In the genomic region with DNA sequence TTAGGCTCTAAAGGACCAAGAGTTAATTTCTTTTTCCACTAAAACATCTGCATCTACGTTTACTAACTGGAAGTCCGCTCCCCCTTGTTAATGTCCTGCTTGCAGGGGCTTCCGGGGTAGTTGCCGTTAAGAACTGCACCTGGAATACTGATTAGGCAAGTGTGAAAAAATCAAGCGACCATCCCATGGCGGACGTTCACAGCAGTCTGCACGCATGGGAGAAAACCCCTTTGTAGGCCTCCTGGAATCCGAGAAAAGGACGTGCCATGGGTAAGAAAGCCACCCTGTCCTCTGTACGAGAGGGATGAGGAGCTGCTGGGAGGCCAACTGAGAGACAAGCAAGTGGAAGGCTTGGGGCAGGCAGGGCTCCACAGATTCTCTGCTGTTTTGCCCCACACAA, we compare ENCODE assay signal across 13 cellular contexts. TPM values are rescaled to one million over a fixed set of nuclear protein-coding genes. Genes with fewer than 3 reads are reported as not detected.
DNase-seq lines count a peak whose midpoint lies in the region; ATAC-seq and TF ChIP-seq lines count a peak whose summit lies in the region.
"Had no signal": no experiment of that assay in that cellular context is flagged by ENCODE, and none has a peak within 500 bp of the region (broad histone marks: within the 10 kb centered on the region; RNA-seq: fewer than 3 reads in every experiment).

No MANE protein-coding gene starts in this region.

- intact Hi-C loops in ovary (cut with DNase I) = no loop called here

- no peak for TF ChIP-seq POLR2A in gastroesophageal sphincter (IDR thresholded peaks at IDR 0.05)
- TF ChIP-seq POLR2A in ovary (IDR thresholded peaks at IDR 0.05) = no peak

- H3K4me1 ChIP-seq in RWPE2 (ENCODE audit: insufficient read depth, poor library complexity, severe bottlenecking) (peaks cover 11% of the 10 kb centered on the region), gastroesophageal sphincter (peaks cover 0 to 81% (median 26%) of the 10 kb centered on the region in 3 donors), skeletal muscle tissue (ENCODE audit: control insufficient read depth in 3 of 3, insufficient read depth in 3 of 3, low read length in 3 of 3) (peaks cover 60 to 61% (median 61%) of the 10 kb centered on the region in 3 donors), ovary (ENCODE audit: insufficient read depth) (peaks cover 7% of the 10 kb centered on the region)
- H3K4me1 ChIP-seq: testis had no signal

- H3K9ac ChIP-seq in skeletal muscle tissue (ENCODE audit: low read depth in 1 of 3, low read length in 3 of 3) = peak overlapping the region in 2 of 3 donors; percentile 28 to 63

- ATAC-seq in RWPE2 (ENCODE audit: low read depth) (no peak), gastroesophageal sphincter (no peak), HG02938 (IDR thresholded peaks at IDR 0.05; ENCODE audit: unreplicated experiment) (no peak)

- TF ChIP-seq EP300 in gastroesophageal sphincter (IDR thresholded peaks at IDR 0.05) = no peak
- TF ChIP-seq EP300 in ovary (IDR thresholded peaks at IDR 0.05) = no peak

- peaks cover 90% of the 10 kb centered on the region for H3K36me3 ChIP-seq in RWPE2 (ENCODE audit: low read depth)
- H3K36me3 ChIP-seq in gastroesophageal sphincter = peaks cover 0 to 78% of the 10 kb centered on the region in 2 donors
- H3K36me3 ChIP-seq in skeletal muscle tissue (ENCODE audit: control insufficient read depth in 3 of 3, insufficient read depth in 3 of 3, low read length in 3 of 3) = peaks cover 24 to 43% (median 29%) of the 10 kb centered on the region in 3 donors
- H3K36me3 ChIP-seq in ovary = no peaks in the 10 kb centered on the region
- H3K36me3 ChIP-seq in WERI-Rb-1 = peaks cover 100% of the 10 kb centered on the region

- H3K4me3 ChIP-seq in RWPE2 (ENCODE audit: severe bottlenecking) (no peak overlapping the region), gastroesophageal sphincter (no peak overlapping the region), skeletal muscle tissue (ENCODE audit: low read length in 3 of 3) (no peak overlapping the region), ovary (no peak overlapping the region), WERI-Rb-1 (ENCODE audit: low read depth, low read length) (no peak overlapping the region)
- H3K4me3 ChIP-seq: testis had no signal

- 50 to 86% methylated on average over 2 to 8 of the region's 11 CpGs for WGBS in gastroesophageal sphincter (ENCODE audit: low coverage in 1 of 2), 2 donors
- WGBS in ovary, 3 donors = 76 to 84% (median 77%) methylated on average over 11 of the region's 11 CpGs

- peak overlapping the region; percentile 31 for H3K27ac ChIP-seq in RWPE2 (ENCODE audit: poor library complexity, severe bottlenecking)
- H3K27ac ChIP-seq in gastroesophageal sphincter = peak overlapping the region in 3 of 4 donors; percentile 55 to 67 (median 60)
- peak overlapping the region; percentile 80 for H3K27ac ChIP-seq in skeletal muscle tissue (ENCODE audit: low read depth, low read length)
- no peak overlapping the region for H3K27ac ChIP-seq in ovary
- no peak overlapping the region for H3K27ac ChIP-seq in WERI-Rb-1
- H3K27ac ChIP-seq: 22Rv1, testis had no signal

- TF ChIP-seq CTCF in RWPE2 (IDR thresholded peaks at IDR 0.05; ENCODE audit: poor library complexity, severe bottlenecking) (no peak), gastroesophageal sphincter (IDR thresholded peaks at IDR 0.05) (no peak), ovary (IDR thresholded peaks at IDR 0.05) (no peak), WERI-Rb-1 (IDR thresholded peaks at IDR 0.05; ENCODE audit: low read depth, low read length) (no peak)

- DNase-seq in DMS 273 (lab: John Stamatoyannopoulos, UW; ENCODE audit: unreplicated experiment) (peak; percentile 40), DMS 273 treated with DMSO at 0.1 percent for 48 hours (lab: John Stamatoyannopoulos, UW) (no peak), RWPE2 (ENCODE audit: low spot score) (no peak), ovary (no peak), WERI-Rb-1 (no peak)
- DNase-seq: amygdala; DMS53; effector CD4-positive, alpha-beta T cell; testis had no signal

- no peaks in the 10 kb centered on the region for H3K9me3 ChIP-seq in RWPE2 (ENCODE audit: severe bottlenecking)
- no peaks in the 10 kb centered on the region for H3K9me3 ChIP-seq in gastroesophageal sphincter
- no peaks in the 10 kb centered on the region for H3K9me3 ChIP-seq in skeletal muscle tissue (ENCODE audit: control insufficient read depth in 3 of 3, low read length in 3 of 3)
- no peaks in the 10 kb centered on the region for H3K9me3 ChIP-seq in ovary
- no peaks in the 10 kb centered on the region for H3K9me3 ChIP-seq in WERI-Rb-1 (ENCODE audit: severe bottlenecking)
- H3K9me3 ChIP-seq: testis had no signal

- H3K27me3 ChIP-seq in RWPE2 (ENCODE audit: insufficient read depth, poor library complexity, severe bottlenecking) (no peaks in the 10 kb centered on the region), gastroesophageal sphincter (no peaks in the 10 kb centered on the region), skeletal muscle tissue (ENCODE audit: control insufficient read depth in 3 of 3, insufficient read depth in 3 of 3, low read length in 3 of 3) (no peaks in the 10 kb centered on the region), ovary (no peaks in the 10 kb centered on the region), WERI-Rb-1 (ENCODE audit: insufficient read depth, low read depth, severe bottlenecking) (no peaks in the 10 kb centered on the region)
- H3K27me3 ChIP-seq: testis had no signal

RNA-seq across cellular contexts. Expression of a gene that starts 14.9 kb away (rescaled TPM):
- 10 to 100 TPM; 34.6 to 40.3 (median 39.7) TPM for total RNA-seq in gastroesophageal sphincter
- total RNA-seq in skeletal muscle tissue = 14.6 TPM
- 10 to 100 TPM in 6 of 7 donors, 1 to 10 TPM in 1; 8.0 to 40.3 (median 24.7) TPM for total RNA-seq in ovary
- 10 to 100 TPM; 18.0 to 18.3 TPM for polyA plus RNA-seq in ovary

RNA-seq across cellular contexts. Expression of a gene that starts 59.5 kb away (rescaled TPM):
- total RNA-seq in gastroesophageal sphincter (10 to 100 TPM; 30.2 to 53.5 (median 46.4) TPM), skeletal muscle tissue (14.1 TPM), ovary (10 to 100 TPM; 32.3 to 48.6 (median 40.6) TPM)
- 10 to 100 TPM; 35.1 to 39.2 TPM for polyA plus RNA-seq in ovary

Comparison
In these comparisons a context has a peak if more than half of its experiments do, and no peak if none do; other contexts are left out.
1. H3K27ac ChIP-seq: peak in RWPE2 (single experiment), gastroesophageal sphincter (3 of 4) and skeletal muscle tissue (single experiment); none in ovary (0 of 2) and WERI-Rb-1 (single experiment).